In the genomic region with DNA sequence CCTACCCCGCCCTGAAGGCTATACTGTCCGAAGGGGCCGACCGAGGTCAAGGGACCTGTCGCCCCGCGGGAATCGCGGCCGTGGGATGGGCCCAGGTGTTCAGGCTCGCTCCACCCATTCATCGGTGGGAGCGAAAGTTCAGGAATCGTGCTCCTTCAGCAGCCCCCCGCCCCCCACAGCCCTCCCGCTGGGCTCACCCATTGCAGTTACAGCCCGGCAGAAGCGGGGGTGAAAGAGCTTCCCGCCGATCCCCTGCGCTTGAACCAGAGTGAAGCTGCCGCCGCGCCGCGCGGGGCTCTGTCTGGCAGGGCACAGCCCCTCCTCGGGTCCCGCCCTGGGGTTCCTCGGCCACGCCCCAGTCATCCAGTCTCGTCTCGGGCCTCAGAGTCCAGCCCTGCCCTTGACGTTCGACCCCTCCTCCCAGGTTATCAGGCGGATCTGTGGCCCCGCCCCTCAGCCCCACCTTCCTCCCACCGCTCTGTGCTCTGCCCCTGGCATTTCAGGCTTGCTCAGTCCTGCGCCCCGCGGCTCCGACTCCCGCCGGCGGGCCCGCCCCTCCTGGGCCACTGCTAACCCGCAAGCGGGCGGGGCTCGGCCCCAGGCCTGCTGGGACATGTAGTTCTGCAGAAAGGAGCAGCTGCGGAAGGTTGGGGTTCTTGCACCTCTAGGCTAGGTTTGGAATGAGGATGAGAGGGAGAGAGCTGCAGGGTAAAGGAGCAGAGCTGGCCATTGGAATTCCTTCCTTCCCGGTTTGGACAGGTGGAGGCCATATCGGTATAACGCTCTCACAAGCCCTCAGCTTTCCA, we compare ENCODE assay signal across 8 cellular contexts. TPM values are rescaled to one million over a fixed set of nuclear protein-coding genes. Genes with fewer than 3 reads are reported as not detected.
DNase-seq lines count a peak whose midpoint lies in the region; ATAC-seq and TF ChIP-seq lines count a peak whose summit lies in the region.

A gene (minus strand): TSS at position 303 of the 806 bp plus-strand sequence. CDS start 3,955 bp downstream, outside the sequence.

- no peak for TF ChIP-seq POLR2A in testis (IDR thresholded peaks at IDR 0.05)

- TF ChIP-seq CTCF in HFF-Myc (IDR thresholded peaks at IDR 0.05; ENCODE audit: low read depth, low read length, missing control alignments) (no peak), omental fat pad (IDR thresholded peaks at IDR 0.05) (no peak), testis (IDR thresholded peaks at IDR 0.05) (no peak)

- WGBS in testis, 2 donors, result 0 to 1% methylated on average over 3 to 43 of the region's 54 CpGs

- H3K27me3 ChIP-seq in testis, result no peaks in the 10 kb centered on the region

- no peaks in the 10 kb centered on the region for H3K36me3 ChIP-seq in testis (ENCODE audit: low read depth, missing control alignments)

- peak within 1 kb of the TSS; percentile 31 to 64 for H3K27ac ChIP-seq in testis

- no peaks in the 10 kb centered on the region for H3K9me3 ChIP-seq in testis

- peak; percentile 60 for DNase-seq in GM04504 (ENCODE audit: low read depth)
- peak; percentile 67 for DNase-seq in HFF-Myc (ENCODE audit: extremely low read depth, low read depth)
- DNase-seq in MV-4-11 (lab: John Stamatoyannopoulos, UW), result peak; percentile 94
- DNase-seq in SK-N-DZ (ENCODE audit: low spot score), result peak; percentile 97
- peak; percentile 95 for DNase-seq in activated naive CD4-positive, alpha-beta T cell treated with anti-CD3 and anti-CD28 coated beads, Interleukin-2, amount 50 U/mL, for 16 hours
- peak; percentile 99 for DNase-seq in glomerular visceral epithelial cell (ENCODE audit: extremely low spot score)
- peak; percentile 63 for DNase-seq in omental fat pad (ENCODE audit: low spot score)
- peak; percentile 91 for DNase-seq in testis

- intact Hi-C loops in testis (cut with DNase I; ENCODE audit: low total_unique reads), result loop anchor here (5.0 kb wide), 1 partner anchor 44 kb away; no protein-coding TSS in a partner anchor

- H3K4me1 ChIP-seq in testis, result peaks cover 15% of the 10 kb centered on the region

- peak; percentile 80 for ATAC-seq in omental fat pad (ENCODE audit: low FRiP score)

- H3K4me3 ChIP-seq in HFF-Myc (replicated peaks; ENCODE audit: low read depth, low read length) (peak within 1 kb of the TSS; percentile 52), testis (peak within 1 kb of the TSS; percentile 70 to 80)

RNA-seq across cellular contexts. Expression of the gene that starts here (rescaled TPM):
- 0.78 and 0.91 TPM in 2 replicates for polyA plus RNA-seq in SK-N-DZ (2014; cell fraction: cytosol; rRNA removed)
- 0.31 and 1.0 TPM in 2 replicates for polyA plus RNA-seq in SK-N-DZ (2014; cell fraction: nucleus; rRNA removed)
- total RNA-seq in omental fat pad (10 to 100 TPM in 2 of 4 donors, 1 to 10 TPM in 2; 7.6 to 18.8 (median 10.7) TPM), testis (1 to 10 TPM; 2.8 to 4.6 TPM)
- 2.8 TPM for polyA plus RNA-seq in testis (ENCODE audit: insufficient read depth, low read depth, low replicate concordance)

Comparison
In these comparisons a context has a peak if more than half of its experiments do, and no peak if none do; other contexts are left out.
1. Peak in every context shown above with its lines: DNase-seq, ATAC-seq, H3K4me3 ChIP-seq and H3K27ac ChIP-seq.